ENCODE assay signal across 1 cellular context in genomic region chr14:105422695-105423487, GRCh38.
TF ChIP-seq lines count a peak whose summit lies in the region.

No MANE protein-coding gene starts in this region.

TF ChIP-seq in GM12878, 131 proteins besides CTCF, POLR2A, EP300 and RAD21 (continued from another document):
- TF ChIP-seq BCL11A (IDR thresholded peaks at IDR 0.05; ENCODE audit: low read depth, low read length) = no peak
- TF ChIP-seq CHD4 (IDR thresholded peaks at IDR 0.05) = no peak
- no peak for TF ChIP-seq RB1 (IDR thresholded peaks at IDR 0.05; ENCODE audit: borderline replicate concordance)
- no peak for TF ChIP-seq KDM1A (IDR thresholded peaks at IDR 0.05; ENCODE audit: borderline replicate concordance)
- no peak for TF ChIP-seq SREBF2 (IDR thresholded peaks at IDR 0.05; ENCODE audit: low read length)
- TF ChIP-seq BCL3 (IDR thresholded peaks at IDR 0.05; ENCODE audit: borderline replicate concordance, insufficient read depth, low read depth, low read length, poor library complexity, severe bottlenecking) = no peak
- no peak for TF ChIP-seq USF1 (IDR thresholded peaks at IDR 0.05; ENCODE audit: borderline replicate concordance, extremely low read length, insufficient read depth, low read depth, low read length)
